In the genomic region with DNA sequence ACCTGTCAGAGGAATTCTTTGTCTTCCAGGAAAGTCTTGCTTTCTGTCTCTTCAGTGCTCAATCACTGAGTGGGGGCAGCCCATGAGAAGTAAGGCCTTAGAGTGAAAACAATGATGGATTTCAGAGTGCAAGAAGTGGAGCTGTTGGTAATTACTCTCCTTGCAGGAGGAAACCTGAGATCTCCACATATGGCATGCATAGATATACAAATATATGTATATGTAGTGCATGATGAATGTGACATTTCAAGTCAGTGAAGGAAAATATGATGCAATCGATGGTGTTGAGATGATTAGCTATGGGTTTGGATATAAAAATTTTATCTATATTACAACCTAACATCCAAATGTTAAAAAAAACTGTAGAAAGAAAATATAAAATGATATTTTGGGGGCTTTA, we compare ENCODE assay signal across 23 cellular contexts.
"Had no signal": no experiment of that assay in that cellular context is flagged by ENCODE, and none has a peak within 500 bp of the region (broad histone marks: within the 10 kb centered on the region; RNA-seq: fewer than 3 reads in every experiment).

No MANE protein-coding gene starts in this region.

- H3K4me1 ChIP-seq: esophagus squamous epithelium, gastroesophageal sphincter, left ventricle myocardium inferior, lower lobe of right lung, sigmoid colon, testis, tibial nerve, upper lobe of right lung, vagina had no signal

- H3K27me3 ChIP-seq: gastroesophageal sphincter, hepatocyte, sigmoid colon, testis, tibial nerve, upper lobe of right lung, vagina had no signal

- H3K79me2 ChIP-seq: hepatocyte had no signal

- H2AFZ ChIP-seq: hepatocyte had no signal

- H3K36me3 Mint-ChIP-seq: memory B cell, natural killer cell had no signal

- H3K27ac ChIP-seq: esophagus squamous epithelium, gastroesophageal sphincter, hepatocyte, left ventricle myocardium inferior, lower lobe of right lung, sigmoid colon, skin epidermis, testis, tibial nerve, upper lobe of right lung, vagina had no signal

- H3K4me1 Mint-ChIP-seq: memory B cell; mesothelial cell of epicardium; natural killer cell; neural crest cell; stimulated activated naive B cell treated with anti-CD40 and anti-IgM and Interleukin-4, amounts not matched to agents 10 μg/mL and 1 μg/mL and 100 μg/mL, for 72 hours; stimulated activated naive CD8-positive, alpha-beta T cell treated with anti-CD3 and anti-CD28 coated beads, Interleukin-15, amount 100 ng/mL, for 72 hours had no signal

- DNase-seq: esophagus squamous epithelium; foreskin fibroblast; kidney; left cardiac atrium; left ventricle myocardium inferior; lower lobe of right lung; natural killer cell; posterior cingulate gyrus; sigmoid colon; stimulated activated CD4-positive, alpha-beta T cell treated with anti-CD3 and anti-CD28 coated beads, Interleukin-2, amount 100 ng/mL, for 24 hours; stimulated activated CD4-positive, alpha-beta T cell treated with anti-CD3 and anti-CD28 coated beads, Interleukin-4, amount 100 ng/mL, for 4 hours; stimulated activated naive B cell treated with anti-CD40 and anti-IgM and Interleukin-4, amounts not matched to agents 10 μg/mL and 1 μg/mL and 100 μg/mL, for 72 hours; stimulated activated naive CD8-positive, alpha-beta T cell treated with anti-CD3 and anti-CD28 coated beads, Interleukin-15, amount 100 ng/mL, for 72 hours; testis; upper lobe of right lung had no signal

- H3K4me3 Mint-ChIP-seq: memory B cell; mesothelial cell of epicardium; natural killer cell; neural crest cell; stimulated activated naive B cell treated with anti-CD40 and anti-IgM and Interleukin-4, amounts not matched to agents 10 μg/mL and 1 μg/mL and 100 μg/mL, for 72 hours; stimulated activated naive CD8-positive, alpha-beta T cell treated with anti-CD3 and anti-CD28 coated beads, Interleukin-15, amount 100 ng/mL, for 72 hours had no signal

- ATAC-seq: gastroesophageal sphincter; left cardiac atrium; lower lobe of right lung; natural killer cell; stimulated activated naive B cell treated with anti-CD40 and anti-IgM and Interleukin-4, amounts not matched to agents 10 μg/mL and 1 μg/mL and 100 μg/mL, for 72 hours; stimulated activated naive CD8-positive, alpha-beta T cell treated with anti-CD3 and anti-CD28 coated beads, Interleukin-15, amount 100 ng/mL, for 72 hours; upper lobe of right lung had no signal

- FAIRE-seq: kidney had no signal

- H3K4me2 ChIP-seq: hepatocyte had no signal

- H3K9me3 Mint-ChIP-seq: memory B cell; mesothelial cell of epicardium; natural killer cell; stimulated activated naive CD8-positive, alpha-beta T cell treated with anti-CD3 and anti-CD28 coated beads, Interleukin-15, amount 100 ng/mL, for 72 hours had no signal

- H3K4me3 ChIP-seq: esophagus squamous epithelium, gastroesophageal sphincter, hepatocyte, left ventricle myocardium inferior, lower lobe of right lung, sigmoid colon, skin epidermis, testis, tibial nerve, upper lobe of right lung, vagina had no signal

- H3K9me3 ChIP-seq: esophagus squamous epithelium, gastroesophageal sphincter, left ventricle myocardium inferior, lower lobe of right lung, sigmoid colon, testis, tibial nerve, upper lobe of right lung, vagina had no signal

- H3K27ac Mint-ChIP-seq: memory B cell; mesothelial cell of epicardium; natural killer cell; stimulated activated naive B cell treated with anti-CD40 and anti-IgM and Interleukin-4, amounts not matched to agents 10 μg/mL and 1 μg/mL and 100 μg/mL, for 72 hours; stimulated activated naive CD8-positive, alpha-beta T cell treated with anti-CD3 and anti-CD28 coated beads, Interleukin-15, amount 100 ng/mL, for 72 hours had no signal

- H3K36me3 ChIP-seq: esophagus squamous epithelium, left ventricle myocardium inferior, lower lobe of right lung, sigmoid colon, upper lobe of right lung, vagina had no signal
